Comparison of ENCODE assay signal across 16 cellular contexts in genomic region chr7:7720193-7720592, GRCh38. TPM values are rescaled to one million over a fixed set of nuclear protein-coding genes. Genes with fewer than 3 reads are reported as not detected.
DNase-seq lines count a peak whose midpoint lies in the region; ATAC-seq and TF ChIP-seq lines count a peak whose summit lies in the region.
"Had no signal": no experiment of that assay in that cellular context is flagged by ENCODE, and none has a peak within 500 bp of the region (broad histone marks: within the 10 kb centered on the region; RNA-seq: fewer than 3 reads in every experiment).

No MANE protein-coding gene starts in this region.

- TF ChIP-seq CTCF in OCI-LY1 (IDR thresholded peaks at IDR 0.05; ENCODE audit: low read length), result no peak

- H3K9me3 Mint-ChIP-seq in activated naive CD4-positive, alpha-beta T cell treated with anti-CD3 and anti-CD28 coated beads, Interleukin-2, amount 50 U/mL, for 24 hours, result no peaks in the 10 kb centered on the region
- H3K9me3 Mint-ChIP-seq in stimulated activated memory B cell treated with anti-CD40 and anti-IgM and Interleukin-4, amounts not matched to agents 10 μg/mL and 1 μg/mL and 100 μg/mL, for 72 hours, result no peaks in the 10 kb centered on the region
- H3K9me3 Mint-ChIP-seq: CD8-positive, alpha-beta T cell had no signal

- H3K27me3 Mint-ChIP-seq in activated naive CD4-positive, alpha-beta T cell treated with anti-CD3 and anti-CD28 coated beads, Interleukin-2, amount 50 U/mL, for 24 hours, result no peaks in the 10 kb centered on the region
- no peaks in the 10 kb centered on the region for H3K27me3 Mint-ChIP-seq in stimulated activated memory B cell treated with anti-CD40 and anti-IgM and Interleukin-4, amounts not matched to agents 10 μg/mL and 1 μg/mL and 100 μg/mL, for 72 hours
- H3K27me3 Mint-ChIP-seq: activated CD8-positive, alpha-beta memory T cell treated with anti-CD3 and anti-CD28 coated beads, Interleukin-2, amount 10 ng/mL, durations not matched to agents 7 days and 5 days had no signal

- peak overlapping the region; percentile 73 for H3K27ac ChIP-seq in OCI-LY1 (ENCODE audit: low read depth, low read length, poor library complexity, severe bottlenecking)
- H3K27ac ChIP-seq: pancreas had no signal

- H3K9ac ChIP-seq in OCI-LY1 (ENCODE audit: low read length), result 0 out of 2 replicates have a peak overlapping the region, but pooled peaks have one; percentile 34

- peaks cover 36% of the 10 kb centered on the region for H3K4me1 ChIP-seq in OCI-LY1 (ENCODE audit: insufficient read depth, low read length, severe bottlenecking)
- H3K4me1 ChIP-seq: body of pancreas, pancreas had no signal

- peaks cover 11% of the 10 kb centered on the region for H3K36me3 Mint-ChIP-seq in activated naive CD4-positive, alpha-beta T cell treated with anti-CD3 and anti-CD28 coated beads, Interleukin-2, amount 50 U/mL, for 24 hours
- peaks cover 16% of the 10 kb centered on the region for H3K36me3 Mint-ChIP-seq in stimulated activated memory B cell treated with anti-CD40 and anti-IgM and Interleukin-4, amounts not matched to agents 10 μg/mL and 1 μg/mL and 100 μg/mL, for 72 hours

- H3K27ac Mint-ChIP-seq in activated naive CD4-positive, alpha-beta T cell treated with anti-CD3 and anti-CD28 coated beads, Interleukin-2, amount 50 U/mL, for 24 hours, result peak overlapping the region; percentile 90
- H3K27ac Mint-ChIP-seq in stimulated activated memory B cell treated with anti-CD40 and anti-IgM and Interleukin-4, amounts not matched to agents 10 μg/mL and 1 μg/mL and 100 μg/mL, for 72 hours, result peak overlapping the region; percentile 30

- H4K20me1 ChIP-seq in OCI-LY1 (ENCODE audit: insufficient read depth, low read length), result no peaks in the 10 kb centered on the region

- H2AFZ ChIP-seq in OCI-LY1 (ENCODE audit: low read length), result no peak overlapping the region

- H3K4me2 ChIP-seq in OCI-LY1 (ENCODE audit: low read length), result no peak overlapping the region

- H3K27me3 ChIP-seq in OCI-LY1 (ENCODE audit: insufficient read depth, low read length), result no peaks in the 10 kb centered on the region
- H3K27me3 ChIP-seq: body of pancreas, MG63, pancreas, sigmoid colon had no signal

- no peaks in the 10 kb centered on the region for H3K79me2 ChIP-seq in OCI-LY1 (ENCODE audit: insufficient read depth, low read length)

- no peak for DNase-seq in activated naive CD4-positive, alpha-beta T cell (lab: John Stamatoyannopoulos, UW)
- DNase-seq in NCI-H2029 (lab: John Stamatoyannopoulos, UW) (peak; percentile 46), globus pallidus (ENCODE audit: low spot score) (no peak), mucosa of gallbladder (ENCODE audit: low spot score) (no peak)
- DNase-seq: activated CD8-positive, alpha-beta memory T cell treated with anti-CD3 and anti-CD28 coated beads, Interleukin-2, amount 10 ng/mL, durations not matched to agents 7 days and 5 days; body of pancreas; CD8-positive, alpha-beta T cell; MG63; NCI-H2227 treated with DMSO at 0.1 percent for 48 hours; pancreas; sigmoid colon had no signal

- no peak overlapping the region for H3K4me3 ChIP-seq in OCI-LY1 (ENCODE audit: low read depth, low read length, poor library complexity, severe bottlenecking)
- H3K4me3 ChIP-seq: body of pancreas, MG63, pancreas, sigmoid colon had no signal

- H3F3A ChIP-seq in OCI-LY1 (ENCODE audit: insufficient read depth, low read length), result no peaks in the 10 kb centered on the region

- no peak for ATAC-seq in stimulated activated memory B cell treated with anti-CD40 and anti-IgM and Interleukin-4, amounts not matched to agents 10 μg/mL and 1 μg/mL and 100 μg/mL, for 72 hours
- no peak for ATAC-seq in HG03457 (IDR thresholded peaks at IDR 0.05; ENCODE audit: unreplicated experiment)
- ATAC-seq: body of pancreas, left lobe of liver had no signal

- no peaks in the 10 kb centered on the region for H3K9me2 ChIP-seq in OCI-LY1 (ENCODE audit: low read depth, low read length)

- peaks cover 27% of the 10 kb centered on the region for H3K4me1 Mint-ChIP-seq in activated naive CD4-positive, alpha-beta T cell treated with anti-CD3 and anti-CD28 coated beads, Interleukin-2, amount 50 U/mL, for 24 hours
- peaks cover 12% of the 10 kb centered on the region for H3K4me1 Mint-ChIP-seq in stimulated activated memory B cell treated with anti-CD40 and anti-IgM and Interleukin-4, amounts not matched to agents 10 μg/mL and 1 μg/mL and 100 μg/mL, for 72 hours

- peaks cover 4% of the 10 kb centered on the region; the same call in 1 of the 2 replicates for H3K36me3 ChIP-seq in OCI-LY1 (ENCODE audit: insufficient read depth, low read length)
- H3K36me3 ChIP-seq: MG63, pancreas, sigmoid colon had no signal

- no peaks in the 10 kb centered on the region for H3K9me3 ChIP-seq in OCI-LY1 (ENCODE audit: low read length)
- H3K9me3 ChIP-seq: body of pancreas, MG63, pancreas, sigmoid colon had no signal

- no peak overlapping the region for H3K4me3 Mint-ChIP-seq in activated naive CD4-positive, alpha-beta T cell treated with anti-CD3 and anti-CD28 coated beads, Interleukin-2, amount 50 U/mL, for 24 hours
- H3K4me3 Mint-ChIP-seq in stimulated activated memory B cell treated with anti-CD40 and anti-IgM and Interleukin-4, amounts not matched to agents 10 μg/mL and 1 μg/mL and 100 μg/mL, for 72 hours, result no peak overlapping the region
- H3K4me3 Mint-ChIP-seq: activated CD8-positive, alpha-beta memory T cell treated with anti-CD3 and anti-CD28 coated beads, Interleukin-2, amount 10 ng/mL, durations not matched to agents 7 days and 5 days; CD8-positive, alpha-beta T cell had no signal

RNA-seq across cellular contexts. Expression of gene RPA3, which starts 1.8 kb away (rescaled TPM):
- total RNA-seq in mucosa of gallbladder, result 18.3 TPM
